Comparison of ENCODE assay signal across 10 cellular contexts in the genomic region with DNA sequence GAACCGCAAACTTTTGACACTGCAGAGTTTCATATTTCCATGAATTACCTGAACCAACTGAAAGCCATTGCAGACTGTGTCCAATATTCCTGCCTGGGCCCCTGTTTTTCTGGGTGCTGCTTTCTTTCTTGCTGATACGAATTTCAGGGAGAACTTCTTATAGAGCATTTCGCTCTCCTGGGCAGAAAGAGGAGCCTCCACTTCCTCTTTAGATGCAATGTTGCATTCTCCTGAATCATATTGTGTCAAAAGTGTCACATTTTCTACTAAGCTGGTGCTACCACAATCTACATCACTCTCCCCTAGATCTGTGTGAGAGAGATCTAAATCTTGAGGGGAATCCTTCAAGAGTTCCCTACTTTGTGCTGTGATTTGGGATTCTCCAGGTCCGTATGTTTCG.
DNase-seq lines count a peak whose midpoint lies in the region; ATAC-seq and TF ChIP-seq lines count a peak whose summit lies in the region.
"Had no signal": no experiment of that assay in that cellular context is flagged by ENCODE, and none has a peak within 500 bp of the region (broad histone marks: within the 10 kb centered on the region; RNA-seq: fewer than 3 reads in every experiment).

No MANE protein-coding gene starts in this region.

- no peak for DNase-seq in BJ (ENCODE audit: low read depth)
- DNase-seq in NB4 (ENCODE audit: low read depth), result peak; percentile 66
- DNase-seq in natural killer cell, result no peak
- no peak for DNase-seq in effector memory CD8-positive, alpha-beta T cell
- DNase-seq: Caco-2 had no signal

- H3K9me3 Mint-ChIP-seq in natural killer cell, result no peaks in the 10 kb centered on the region
- no peaks in the 10 kb centered on the region for H3K9me3 Mint-ChIP-seq in effector memory CD8-positive, alpha-beta T cell

- intact Hi-C loops in natural killer cell (cut with micrococcal nuclease), result no loop called here

- H2AFZ ChIP-seq in parathyroid adenoma, result peak overlapping the region; percentile 79

- H3K4me1 ChIP-seq in duodenal mucosa (ENCODE audit: control insufficient read depth in 1 of 2, insufficient read depth in 2 of 2, low read length in 2 of 2) (peaks cover 30 to 38% of the 10 kb centered on the region in 2 donors), parathyroid adenoma (peaks cover 14% of the 10 kb centered on the region)

- H3K4me1 Mint-ChIP-seq in natural killer cell, result no peaks in the 10 kb centered on the region
- no peaks in the 10 kb centered on the region for H3K4me1 Mint-ChIP-seq in effector memory CD8-positive, alpha-beta T cell (ENCODE audit: low read depth in 2 of 2)

- peak overlapping the region; percentile 78 to 84 for H3K9ac ChIP-seq in duodenal mucosa (ENCODE audit: low read depth in 1 of 2, low read length in 2 of 2)
- no peak overlapping the region for H3K9ac ChIP-seq in parathyroid adenoma

- H3K27ac ChIP-seq in duodenal mucosa (ENCODE audit: low read depth, low read length), result peak overlapping the region; percentile 64
- peak overlapping the region; percentile 91 for H3K27ac ChIP-seq in parathyroid adenoma

- peaks cover 10% of the 10 kb centered on the region for H3K79me2 ChIP-seq in parathyroid adenoma

- TF ChIP-seq CTCF in BJ (IDR thresholded peaks at IDR 0.05; ENCODE audit: insufficient read depth, low read depth, low read length) (no peak), NB4 (IDR thresholded peaks at IDR 0.05; ENCODE audit: low read depth, low read length) (no peak), parathyroid adenoma (IDR thresholded peaks at IDR 0.05) (no peak), natural killer cell (IDR thresholded peaks at IDR 0.05) (no peak)

- CTCF ChIA-PET in BJ (lab: Yijun Ruan, JAX), result interaction anchor here (1.2 to 1.5 kb wide), 4 partner anchors 9 to 183 kb away, joined by 3 read pairs; no protein-coding TSS in a partner anchor

- no peak for ATAC-seq in GM18861 (IDR thresholded peaks at IDR 0.05; ENCODE audit: unreplicated experiment)
- ATAC-seq in GM18502 (IDR thresholded peaks at IDR 0.05; ENCODE audit: poor library complexity, unreplicated experiment), result no peak
- no peak for ATAC-seq in natural killer cell
- no peak for ATAC-seq in effector memory CD8-positive, alpha-beta T cell (replicated peaks)
- ATAC-seq: esophagus mucosa had no signal

- H3K27me3 Mint-ChIP-seq in natural killer cell (ENCODE audit: low read depth in 2 of 2), result no peaks in the 10 kb centered on the region
- no peaks in the 10 kb centered on the region for H3K27me3 Mint-ChIP-seq in effector memory CD8-positive, alpha-beta T cell

- POLR2A ChIA-PET in BJ (lab: Charles Lee), result no interaction called here

- H3K27me3 ChIP-seq in BJ (ENCODE audit: control insufficient read depth, insufficient read depth, low read length), result no peaks in the 10 kb centered on the region
- H3K27me3 ChIP-seq in duodenal mucosa (ENCODE audit: control insufficient read depth in 1 of 2, insufficient read depth in 2 of 2, low read length in 2 of 2), result no peaks in the 10 kb centered on the region
- no peaks in the 10 kb centered on the region for H3K27me3 ChIP-seq in parathyroid adenoma (ENCODE audit: control insufficient read depth, insufficient read depth, low read length)

- H3K4me2 ChIP-seq in parathyroid adenoma (ENCODE audit: low read length), result peak overlapping the region; percentile 24

- H3K9me3 ChIP-seq in duodenal mucosa (ENCODE audit: control insufficient read depth in 1 of 2, low read length in 2 of 2) (no peaks in the 10 kb centered on the region), parathyroid adenoma (ENCODE audit: control insufficient read depth, low read length) (no peaks in the 10 kb centered on the region)
- H3K9me3 ChIP-seq: Caco-2 had no signal

- no peaks in the 10 kb centered on the region for H3K36me3 Mint-ChIP-seq in natural killer cell
- no peaks in the 10 kb centered on the region for H3K36me3 Mint-ChIP-seq in effector memory CD8-positive, alpha-beta T cell (ENCODE audit: insufficient read depth)

- peak overlapping the region; percentile 59 for H3K4me3 ChIP-seq in BJ (ENCODE audit: low read depth, low read length)
- H3K4me3 ChIP-seq in NB4 (ENCODE audit: low read depth, low read length), result no peak overlapping the region
- H3K4me3 ChIP-seq in duodenal mucosa (ENCODE audit: low read depth in 1 of 2, low read length in 2 of 2), result peak overlapping the region; percentile 74 to 80
- peak overlapping the region; percentile 23 for H3K4me3 ChIP-seq in parathyroid adenoma (ENCODE audit: low read depth, low read length)

- H3K27ac Mint-ChIP-seq in natural killer cell, result no peak overlapping the region
- H3K27ac Mint-ChIP-seq in effector memory CD8-positive, alpha-beta T cell, result no peak overlapping the region

- no peak for TF ChIP-seq POLR2A in NB4 (IDR thresholded peaks at IDR 0.05; ENCODE audit: extremely low read depth, insufficient read length)

- H3K36me3 ChIP-seq in BJ (ENCODE audit: control insufficient read depth, insufficient read depth, low read length) (no peaks in the 10 kb centered on the region), duodenal mucosa (ENCODE audit: control insufficient read depth in 1 of 2, insufficient read depth in 2 of 2, low read length in 2 of 2) (peaks cover 6 to 8% of the 10 kb centered on the region in 2 donors), parathyroid adenoma (ENCODE audit: control insufficient read depth, insufficient read depth, low read length) (no peaks in the 10 kb centered on the region)

- no peak overlapping the region for H3K4me3 Mint-ChIP-seq in natural killer cell
- no peak overlapping the region for H3K4me3 Mint-ChIP-seq in effector memory CD8-positive, alpha-beta T cell
